9 cellular contexts compared by ENCODE assay signal in the genomic region with DNA sequence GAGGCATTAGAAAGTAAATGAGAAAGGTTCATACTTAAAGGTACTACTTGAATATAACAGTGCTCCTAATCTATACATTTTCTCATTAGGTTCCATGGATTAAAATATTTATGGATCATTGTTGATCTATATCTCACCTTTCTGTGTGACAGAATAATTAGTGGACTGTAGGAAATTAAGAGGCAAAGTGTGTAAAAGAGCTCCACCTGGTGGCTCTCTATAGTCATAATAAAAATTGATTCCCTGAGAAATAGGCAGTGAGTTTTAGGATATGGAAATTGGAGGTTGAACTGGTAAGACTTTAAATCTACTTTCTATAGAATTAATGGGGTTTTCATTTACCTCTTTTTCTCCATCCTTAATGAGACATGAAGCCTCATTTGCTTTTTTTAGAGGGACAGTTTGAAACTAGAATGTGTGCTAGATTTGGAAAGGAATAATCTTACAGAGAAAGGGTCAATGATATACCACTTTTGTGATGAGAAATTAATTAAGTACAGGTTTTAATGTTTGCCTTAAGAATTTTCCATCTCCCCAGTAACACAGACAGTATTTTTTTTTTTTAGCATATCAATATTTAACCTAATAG. TPM values are rescaled to one million over a fixed set of nuclear protein-coding genes. Genes with fewer than 3 reads are reported as not detected.
DNase-seq lines count a peak whose midpoint lies in the region; ATAC-seq, FAIRE-seq and TF ChIP-seq lines count a peak whose summit lies in the region.
"Had no signal": no experiment of that assay in that cellular context is flagged by ENCODE, and none has a peak within 500 bp of the region (broad histone marks: within the 10 kb centered on the region; RNA-seq: fewer than 3 reads in every experiment).

No MANE protein-coding gene starts in this region.

- no peaks in the 10 kb centered on the region for H3K9me3 Mint-ChIP-seq in glutamatergic neuron (ENCODE audit: unreplicated experiment)

- peaks cover 90% of the 10 kb centered on the region for H3K36me3 ChIP-seq in upper lobe of right lung

- H3K36me3 Mint-ChIP-seq in T-helper 17 cell (ENCODE audit: low read depth) (peaks cover 5% of the 10 kb centered on the region), glutamatergic neuron (ENCODE audit: unreplicated experiment) (no peaks in the 10 kb centered on the region)

- H3K4me1 ChIP-seq in upper lobe of right lung: peaks cover 10% of the 10 kb centered on the region

- no peaks in the 10 kb centered on the region for H3K27me3 ChIP-seq in upper lobe of right lung

- ATAC-seq in HG03378 (IDR thresholded peaks at IDR 0.05; ENCODE audit: unreplicated experiment) (peak; percentile 60), T-helper 17 cell (peak; percentile 63), upper lobe of right lung (peak; percentile 69)

- peak; percentile 90 for FAIRE-seq in A204.1 (lab: Jason Lieb, UNC)

- H3K9me3 ChIP-seq in T-helper 17 cell (ENCODE audit: control insufficient read depth, low read length, poor library complexity, severe bottlenecking) (no peaks in the 10 kb centered on the region), upper lobe of right lung (no peaks in the 10 kb centered on the region)

- H3K27ac ChIP-seq in upper lobe of right lung: no peak overlapping the region
- H3K27ac ChIP-seq: epithelial cell of prostate had no signal

- no peaks in the 10 kb centered on the region for H3K27me3 Mint-ChIP-seq in T-helper 17 cell
- H3K27me3 Mint-ChIP-seq in glutamatergic neuron (ENCODE audit: unreplicated experiment): peaks cover 1% of the 10 kb centered on the region

- peak; percentile 47 for DNase-seq in EH (ENCODE audit: low read depth)
- no peak for DNase-seq in T-helper 17 cell
- DNase-seq in glutamatergic neuron: no peak
- DNase-seq in upper lobe of right lung: no peak
- DNase-seq in activated CD4-positive, alpha-beta T cell treated with anti-CD3 and anti-CD28 coated beads, Interleukin-2, amount 50 U/mL, for 48 hours: no peak
- no peak for DNase-seq in NCI-H2107 (lab: John Stamatoyannopoulos, UW)

- TF ChIP-seq CTCF in glutamatergic neuron (IDR thresholded peaks at IDR 0.05; ENCODE audit: partially characterized antibody, unreplicated experiment) (peak; percentile 75), upper lobe of right lung (IDR thresholded peaks at IDR 0.05) (peak; percentile 76)

- H3K4me3 Mint-ChIP-seq in T-helper 17 cell: no peak overlapping the region
- H3K4me3 Mint-ChIP-seq in glutamatergic neuron (ENCODE audit: unreplicated experiment): no peak overlapping the region

- intact Hi-C loops in upper lobe of right lung (cut with DNase I): no loop called here

- peaks cover 8% of the 10 kb centered on the region for H3K4me1 Mint-ChIP-seq in T-helper 17 cell
- no peaks in the 10 kb centered on the region for H3K4me1 Mint-ChIP-seq in glutamatergic neuron (ENCODE audit: low read depth, unreplicated experiment)

- no peak overlapping the region for H3K4me3 ChIP-seq in upper lobe of right lung

- H3K27ac Mint-ChIP-seq in T-helper 17 cell: peak overlapping the region; percentile 76
- H3K27ac Mint-ChIP-seq in glutamatergic neuron (ENCODE audit: unreplicated experiment): no peak overlapping the region

RNA-seq across cellular contexts. Expression of a gene that starts 11.8 kb away (rescaled TPM):
- 10 to 100 TPM; 10.9 to 12.3 TPM for total RNA-seq in T-helper 17 cell
- total RNA-seq in glutamatergic neuron (ENCODE audit: unreplicated experiment): 55.6 TPM
- 36.6 TPM for total RNA-seq in upper lobe of right lung

RNA-seq across cellular contexts. Expression of a gene that starts 17.2 kb away (rescaled TPM):
- total RNA-seq in T-helper 17 cell: 100 to 1,000 TPM in 1 of 2 donors, 10 to 100 TPM in 1; 98.1 to 108 TPM
- total RNA-seq in glutamatergic neuron (ENCODE audit: unreplicated experiment): 159 TPM
- 68.3 TPM for total RNA-seq in upper lobe of right lung
